Comparison of ENCODE assay signal across 16 cellular contexts in the genomic region with DNA sequence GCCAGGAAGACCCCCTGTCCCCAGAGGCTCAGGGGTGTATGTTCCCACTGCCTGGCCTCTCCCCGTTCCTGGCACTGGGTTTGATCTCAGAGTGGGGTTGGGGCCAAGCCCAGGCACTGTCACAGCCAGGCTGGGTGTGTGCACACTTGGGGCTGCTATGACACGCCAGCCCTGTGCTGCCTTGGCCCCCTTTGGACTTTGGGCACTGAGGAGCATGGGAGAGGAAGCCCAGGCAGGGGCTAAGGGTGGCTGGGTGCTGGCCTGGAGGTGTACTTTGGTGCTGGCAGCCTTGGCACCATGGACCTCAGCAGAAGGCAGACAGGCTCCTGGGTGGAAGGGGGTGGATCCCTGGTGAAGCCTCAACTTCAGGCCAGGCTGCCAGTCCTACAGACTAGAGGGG.
DNase-seq lines count a peak whose midpoint lies in the region; ATAC-seq and TF ChIP-seq lines count a peak whose summit lies in the region.
"Had no signal": no experiment of that assay in that cellular context is flagged by ENCODE, and none has a peak within 500 bp of the region (broad histone marks: within the 10 kb centered on the region; RNA-seq: fewer than 3 reads in every experiment).

No MANE protein-coding gene starts in this region.

- H3K9me3 Mint-ChIP-seq in stimulated activated naive CD8-positive, alpha-beta T cell treated with anti-CD3 and anti-CD28 coated beads, Interleukin-15, amount 100 ng/mL, for 72 hours = peaks cover 14 to 46% of the 10 kb centered on the region in 2 donors
- H3K9me3 Mint-ChIP-seq in stimulated activated effector memory CD8-positive, alpha-beta T cell treated with anti-CD3 and anti-CD28 coated beads, Interleukin-12 subunit alpha, Interleukin-12 subunit beta, amount 100 ng/mL, for 72 hours = peaks cover 22% of the 10 kb centered on the region

- no peaks in the 10 kb centered on the region for H3K36me3 ChIP-seq in mucosa of descending colon (ENCODE audit: low read depth)
- no peaks in the 10 kb centered on the region for H3K36me3 ChIP-seq in aorta (ENCODE audit: control insufficient read depth in 1 of 2, insufficient read depth in 2 of 2, low read length in 1 of 2)
- H3K36me3 ChIP-seq: BLaER1 treated with 17β-estradiol and CSF1 and Interleukin-3, amounts not matched to agents 10 nM and 100 nM had no signal

- H3K36me3 Mint-ChIP-seq in stimulated activated effector memory CD8-positive, alpha-beta T cell treated with anti-CD3 and anti-CD28 coated beads, Interleukin-12 subunit alpha, Interleukin-12 subunit beta, amount 100 ng/mL, for 72 hours = no peaks in the 10 kb centered on the region

- ATAC-seq in stimulated activated naive CD8-positive, alpha-beta T cell treated with anti-CD3 and anti-CD28 coated beads, Interleukin-15, amount 100 ng/mL, for 72 hours = peak; percentile 9
- no peak for ATAC-seq in stimulated activated naive CD8-positive, alpha-beta T cell treated with anti-CD3 and anti-CD28 coated beads, Interleukin-15, Interleukin-2, amounts not matched to agents 100 U/mL and 50 U/mL, for 24 hours
- peak; percentile 21 for ATAC-seq in mucosa of descending colon
- peak; percentile 45 for ATAC-seq in stimulated activated effector memory CD8-positive, alpha-beta T cell treated with anti-CD3 and anti-CD28 coated beads, Interleukin-12 subunit alpha, Interleukin-12 subunit beta, amount 100 ng/mL, for 72 hours
- ATAC-seq in aorta (ENCODE audit: low FRiP score) = peak; percentile 7

- H3K9me3 ChIP-seq in mucosa of descending colon (peaks cover 11% of the 10 kb centered on the region), aorta (ENCODE audit: control insufficient read depth, low read length) (peaks cover 1% of the 10 kb centered on the region)
- H3K9me3 ChIP-seq: Caco-2 had no signal

- no peak for DNase-seq in stimulated activated naive CD8-positive, alpha-beta T cell treated with anti-CD3 and anti-CD28 coated beads, Interleukin-15, amount 100 ng/mL, for 72 hours
- no peak for DNase-seq in stimulated activated naive CD8-positive, alpha-beta T cell treated with anti-CD3 and anti-CD28 coated beads, Interleukin-15, Interleukin-2, amounts not matched to agents 100 U/mL and 50 U/mL, for 24 hours
- DNase-seq in mucosa of descending colon = no peak
- DNase-seq in stimulated activated effector memory CD8-positive, alpha-beta T cell treated with anti-CD3 and anti-CD28 coated beads, Interleukin-12 subunit alpha, Interleukin-12 subunit beta, amount 100 ng/mL, for 72 hours (ENCODE audit: low spot score in 2 of 2) = no peak
- peak in 1 of 2 donors; percentile 33 for DNase-seq in aorta
- no peak for DNase-seq in CD1c-positive myeloid dendritic cell (ENCODE audit: extremely low spot score)
- no peak for DNase-seq in NCI-H146 (lab: John Stamatoyannopoulos, UW)
- no peak for DNase-seq in cortex of kidney (lab: John Stamatoyannopoulos, UW)
- DNase-seq: 8988T; Caco-2; CD4-positive, alpha-beta T cell; GM23248; HCEC 1CT; IMR-90 had no signal

- no peaks in the 10 kb centered on the region for H3K27me3 Mint-ChIP-seq in stimulated activated naive CD8-positive, alpha-beta T cell treated with anti-CD3 and anti-CD28 coated beads, Interleukin-15, amount 100 ng/mL, for 72 hours
- H3K27me3 Mint-ChIP-seq: B cell; CD4-positive, alpha-beta T cell had no signal

- no peaks in the 10 kb centered on the region for H3K4me1 Mint-ChIP-seq in stimulated activated naive CD8-positive, alpha-beta T cell treated with anti-CD3 and anti-CD28 coated beads, Interleukin-15, amount 100 ng/mL, for 72 hours
- H3K4me1 Mint-ChIP-seq in stimulated activated effector memory CD8-positive, alpha-beta T cell treated with anti-CD3 and anti-CD28 coated beads, Interleukin-12 subunit alpha, Interleukin-12 subunit beta, amount 100 ng/mL, for 72 hours = no peaks in the 10 kb centered on the region
- H3K4me1 Mint-ChIP-seq: B cell had no signal

- no peak for TF ChIP-seq CTCF in mucosa of descending colon (IDR thresholded peaks at IDR 0.05)

- H3K4me1 ChIP-seq in mucosa of descending colon (ENCODE audit: low read depth) = no peaks in the 10 kb centered on the region
- H3K4me1 ChIP-seq in aorta (ENCODE audit: control insufficient read depth in 1 of 2, insufficient read depth in 2 of 2, low read length in 2 of 2) = no peaks in the 10 kb centered on the region
- H3K4me1 ChIP-seq: BLaER1 treated with 17β-estradiol and CSF1 and Interleukin-3, amounts not matched to agents 10 nM and 100 nM; Caco-2 had no signal

- H3K27me3 ChIP-seq in aorta (ENCODE audit: control insufficient read depth in 1 of 2, insufficient read depth in 2 of 2, low read length in 1 of 2) = no peaks in the 10 kb centered on the region
- H3K27me3 ChIP-seq: BLaER1 treated with 17β-estradiol and CSF1 and Interleukin-3, amounts not matched to agents 10 nM and 100 nM had no signal

- H3K4me3 ChIP-seq in mucosa of descending colon (no peak overlapping the region), aorta (ENCODE audit: low read length in 2 of 2) (no peak overlapping the region)
- H3K4me3 ChIP-seq: BLaER1 treated with 17β-estradiol and CSF1 and Interleukin-3, amounts not matched to agents 10 nM and 100 nM; GM23248 had no signal

- 45 to 46% methylated on average over 2 of the region's 2 CpGs for WGBS in aorta, 2 donors

- H3K27ac Mint-ChIP-seq in stimulated activated naive CD8-positive, alpha-beta T cell treated with anti-CD3 and anti-CD28 coated beads, Interleukin-15, amount 100 ng/mL, for 72 hours = peak overlapping the region in 1 of 2 donors; percentile 34
- no peak overlapping the region for H3K27ac Mint-ChIP-seq in stimulated activated effector memory CD8-positive, alpha-beta T cell treated with anti-CD3 and anti-CD28 coated beads, Interleukin-12 subunit alpha, Interleukin-12 subunit beta, amount 100 ng/mL, for 72 hours
- H3K27ac Mint-ChIP-seq: B cell; CD4-positive, alpha-beta T cell had no signal

- no peak overlapping the region for H3K4me3 Mint-ChIP-seq in stimulated activated naive CD8-positive, alpha-beta T cell treated with anti-CD3 and anti-CD28 coated beads, Interleukin-15, amount 100 ng/mL, for 72 hours
- no peak overlapping the region for H3K4me3 Mint-ChIP-seq in stimulated activated effector memory CD8-positive, alpha-beta T cell treated with anti-CD3 and anti-CD28 coated beads, Interleukin-12 subunit alpha, Interleukin-12 subunit beta, amount 100 ng/mL, for 72 hours
- H3K4me3 Mint-ChIP-seq: B cell; CD4-positive, alpha-beta T cell had no signal

- H3K27ac ChIP-seq in aorta (ENCODE audit: low read depth in 1 of 2, low read length in 2 of 2) = no peak overlapping the region
- H3K27ac ChIP-seq: BLaER1 treated with 17β-estradiol and CSF1 and Interleukin-3, amounts not matched to agents 10 nM and 100 nM; GM23248 had no signal

- intact Hi-C loops in mucosa of descending colon (cut with DNase I, micrococcal nuclease) = no loop called here
- intact Hi-C loops in aorta (cut with DNase I) = no loop called here
